ENCODE assay signal across 1 cellular context in genomic region chr17:15408803-15409202, GRCh38.
TF ChIP-seq lines count a peak whose summit lies in the region.

No MANE protein-coding gene starts in this region.

TF ChIP-seq in H1, 55 proteins besides CTCF, POLR2A, EP300 and RAD21:
- TF ChIP-seq SIN3A (conservative IDR thresholded peaks at IDR 0.05 in 1 of 2, IDR thresholded peaks at IDR 0.05 in 1 of 2; ENCODE audit: low read depth in 1 of 2, low read length in 2 of 2) (no peak), JUND (IDR thresholded peaks at IDR 0.05; ENCODE audit: low read length) (no peak), YY1 (IDR thresholded peaks at IDR 0.05; ENCODE audit: low read depth, low read length) (no peak), ZNF274 (IDR thresholded peaks at IDR 0.05; ENCODE audit: borderline replicate concordance, extremely low read depth, low read length) (no peak)
TF ChIP-seq in H1: peak in this region for 0.
